13 cellular contexts compared by ENCODE assay signal in the genomic region with DNA sequence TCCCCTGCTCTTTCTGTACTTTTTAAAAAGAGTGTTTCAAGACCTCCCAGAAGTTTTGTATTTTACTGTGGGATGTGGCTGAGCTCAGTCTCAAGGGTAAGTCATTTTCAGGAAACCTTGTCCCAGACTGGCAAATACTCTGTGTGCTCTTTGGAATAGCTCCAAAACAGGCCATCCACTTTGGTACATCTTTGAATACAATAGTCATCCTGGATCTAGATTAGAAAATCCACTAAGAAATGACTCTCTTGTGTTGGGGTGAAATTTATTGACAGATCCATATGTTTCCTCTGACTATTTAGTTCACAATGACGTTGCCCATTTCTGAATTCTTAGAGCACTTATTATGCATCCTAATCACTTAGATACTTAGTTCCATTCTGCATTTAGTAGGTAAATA.
"Had no signal": no experiment of that assay in that cellular context is flagged by ENCODE, and none has a peak within 500 bp of the region (broad histone marks: within the 10 kb centered on the region; RNA-seq: fewer than 3 reads in every experiment).

No MANE protein-coding gene starts in this region.

- H3K36me3 ChIP-seq: ascending aorta, colonic mucosa, lower lobe of right lung, thyroid gland, WERI-Rb-1 had no signal

- H3K27me3 ChIP-seq: ascending aorta, colonic mucosa, thyroid gland had no signal

- H3K27ac ChIP-seq: ascending aorta, colonic mucosa, lower lobe of right lung, thyroid gland, WERI-Rb-1 had no signal

- H3K4me3 Mint-ChIP-seq: activated CD4-positive, alpha-beta T cell treated with anti-CD3 and anti-CD28 coated beads for 36 hours; activated CD8-positive, alpha-beta T cell treated with anti-CD3 and anti-CD28 coated beads for 36 hours; activated naive CD8-positive, alpha-beta T cell treated with anti-CD3 and anti-CD28 coated beads, Interleukin-2, amount 50 U/mL, for 24 hours; naive B cell; T-cell had no signal

- H3K9me3 Mint-ChIP-seq: activated naive CD8-positive, alpha-beta T cell treated with anti-CD3 and anti-CD28 coated beads, Interleukin-2, amount 50 U/mL, for 24 hours had no signal

- H3K27me3 Mint-ChIP-seq: activated CD4-positive, alpha-beta T cell treated with anti-CD3 and anti-CD28 coated beads for 36 hours; activated CD8-positive, alpha-beta T cell treated with anti-CD3 and anti-CD28 coated beads for 36 hours; activated naive CD8-positive, alpha-beta T cell treated with anti-CD3 and anti-CD28 coated beads, Interleukin-2, amount 50 U/mL, for 24 hours; naive B cell; T-cell had no signal

- H3K9me3 ChIP-seq: ascending aorta, colonic mucosa, lower lobe of right lung, thyroid gland had no signal

- H3K4me1 ChIP-seq: ascending aorta, colonic mucosa, lower lobe of right lung, thyroid gland had no signal

- DNase-seq: activated CD4-positive, alpha-beta T cell treated with anti-CD3 and anti-CD28 coated beads for 36 hours; activated CD8-positive, alpha-beta T cell treated with anti-CD3 and anti-CD28 coated beads for 36 hours; activated naive CD4-positive, alpha-beta T cell treated with Interleukin-2 at 50 U/mL for 16 hours; activated naive CD8-positive, alpha-beta T cell treated with anti-CD3 and anti-CD28 coated beads, Interleukin-2, amount 50 U/mL, for 24 hours; colonic mucosa; effector CD4-positive, alpha-beta T cell; hippocampal formation; lower lobe of right lung; naive B cell; T-cell; WERI-Rb-1 had no signal

- H3K4me1 Mint-ChIP-seq: activated CD4-positive, alpha-beta T cell treated with anti-CD3 and anti-CD28 coated beads for 36 hours; activated naive CD8-positive, alpha-beta T cell treated with anti-CD3 and anti-CD28 coated beads, Interleukin-2, amount 50 U/mL, for 24 hours; naive B cell; T-cell had no signal

- ATAC-seq: activated CD4-positive, alpha-beta T cell treated with anti-CD3 and anti-CD28 coated beads for 36 hours; activated CD8-positive, alpha-beta T cell treated with anti-CD3 and anti-CD28 coated beads for 36 hours; activated naive CD8-positive, alpha-beta T cell treated with anti-CD3 and anti-CD28 coated beads, Interleukin-2, amount 50 U/mL, for 24 hours; lower lobe of right lung; T-cell had no signal

- H3K27ac Mint-ChIP-seq: activated CD4-positive, alpha-beta T cell treated with anti-CD3 and anti-CD28 coated beads for 36 hours; activated CD8-positive, alpha-beta T cell treated with anti-CD3 and anti-CD28 coated beads for 36 hours; activated naive CD8-positive, alpha-beta T cell treated with anti-CD3 and anti-CD28 coated beads, Interleukin-2, amount 50 U/mL, for 24 hours; naive B cell; T-cell had no signal

- H3K36me3 Mint-ChIP-seq: naive B cell, T-cell had no signal

- H3K4me3 ChIP-seq: ascending aorta, colonic mucosa, lower lobe of right lung, thyroid gland had no signal
